ENCODE assay signal across 1 cellular context in genomic region chr7:1849351-1849951, GRCh38.
TF ChIP-seq lines count a peak whose summit lies in the region.

No MANE protein-coding gene starts in this region.

TF ChIP-seq in H1, 55 proteins besides CTCF, POLR2A, EP300 and RAD21:
- TF ChIP-seq CBX5 (IDR thresholded peaks at IDR 0.05; ENCODE audit: low read depth, low read length), result no peak
- TF ChIP-seq POLR2AphosphoS5 (IDR thresholded peaks at IDR 0.05; ENCODE audit: low read depth, low read length), result no peak
- TF ChIP-seq TBP (IDR thresholded peaks at IDR 0.05; ENCODE audit: low read depth, low read length), result no peak
- no peak for TF ChIP-seq ASH2L (IDR thresholded peaks at IDR 0.05; ENCODE audit: low read length)
- no peak for TF ChIP-seq MAX (IDR thresholded peaks at IDR 0.05)
- no peak for TF ChIP-seq NANOG (IDR thresholded peaks at IDR 0.05; ENCODE audit: insufficient read depth, low read depth, low read length, poor library complexity, severe bottlenecking)
- TF ChIP-seq HDAC6 (IDR thresholded peaks at IDR 0.05; ENCODE audit: low read depth, low read length), result no peak
- TF ChIP-seq YY1 (IDR thresholded peaks at IDR 0.05; ENCODE audit: low read depth, low read length), result no peak
- no peak for TF ChIP-seq TCF12 (IDR thresholded peaks at IDR 0.05; ENCODE audit: low read depth, low read length)
- TF ChIP-seq CBX8 (IDR thresholded peaks at IDR 0.05; ENCODE audit: borderline replicate concordance, low read depth, low read length), result no peak
- no peak for TF ChIP-seq ATF3 (IDR thresholded peaks at IDR 0.05; ENCODE audit: insufficient read depth, low read depth, low read length)
- TF ChIP-seq ZNF274 (IDR thresholded peaks at IDR 0.05; ENCODE audit: borderline replicate concordance, extremely low read depth, low read length), result no peak
- no peak for TF ChIP-seq KDM1A (IDR thresholded peaks at IDR 0.05; ENCODE audit: borderline replicate concordance, low read length)
TF ChIP-seq in H1: peak in this region for 0.
